Comparison of ENCODE assay signal across 1 cellular context in the genomic region with DNA sequence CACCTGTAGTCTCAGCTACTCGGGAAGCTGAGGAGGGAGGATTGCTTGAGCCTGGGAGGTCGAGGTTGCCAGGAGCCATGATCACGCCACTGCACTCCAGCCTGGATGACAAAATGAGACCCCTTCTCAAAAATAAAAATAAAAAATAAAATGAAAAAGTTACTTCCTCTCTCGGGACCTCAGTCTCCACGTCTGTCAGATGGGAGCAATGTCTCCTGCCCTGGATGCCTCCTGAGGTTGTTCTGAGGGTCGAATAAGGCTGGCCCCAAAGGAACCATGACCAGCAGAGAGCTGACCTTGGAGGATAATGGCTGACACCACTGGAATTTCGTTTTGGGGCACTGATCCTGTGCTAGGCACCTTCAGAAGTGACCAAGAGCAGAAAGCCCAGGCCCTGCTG.
TF ChIP-seq lines count a peak whose summit lies in the region.

No MANE protein-coding gene starts in this region.

TF ChIP-seq in H1, 55 proteins besides CTCF, POLR2A, EP300 and RAD21:
- no peak for TF ChIP-seq SIX5 (IDR thresholded peaks at IDR 0.05; ENCODE audit: low read depth, low read length)
TF ChIP-seq in H1: peak in this region for 0.
